ENCODE assay signal across 10 cellular contexts in genomic region chr3:30650348-30650995, GRCh38. TPM values are rescaled to one million over a fixed set of nuclear protein-coding genes. Genes with fewer than 3 reads are reported as not detected.
DNase-seq lines count a peak whose midpoint lies in the region; ATAC-seq lines count a peak whose summit lies in the region.
"Had no signal": no experiment of that assay in that cellular context is flagged by ENCODE, and none has a peak within 500 bp of the region (broad histone marks: within the 10 kb centered on the region; RNA-seq: fewer than 3 reads in every experiment).

No MANE protein-coding gene starts in this region.

- POLR2A ChIA-PET in activated CD4-positive, alpha-beta memory T cell treated with anti-CD3 and anti-CD28 coated beads for 36 hours (lab: Charles Lee) = no interaction called here

- peaks cover 45 to 46% of the 10 kb centered on the region in 2 donors for H3K36me3 ChIP-seq in stomach smooth muscle (ENCODE audit: control insufficient read depth in 2 of 2, insufficient read depth in 2 of 2, low read length in 2 of 2)

- no peak for ATAC-seq in HG02852 (IDR thresholded peaks at IDR 0.05; ENCODE audit: unreplicated experiment)
- ATAC-seq in HG02885 (IDR thresholded peaks at IDR 0.05; ENCODE audit: poor library complexity, unreplicated experiment) = no peak

- H3K4me3 Mint-ChIP-seq in activated naive CD4-positive, alpha-beta T cell treated with anti-CD3 and anti-CD28 coated beads for 36 hours = no peak overlapping the region
- H3K4me3 Mint-ChIP-seq in activated CD4-positive, alpha-beta memory T cell treated with anti-CD3 and anti-CD28 coated beads for 36 hours = peak overlapping the region; percentile 14

- H3K27ac ChIP-seq in stomach smooth muscle (ENCODE audit: low read length) = peak overlapping the region; percentile 77

- H3K9ac ChIP-seq in stomach smooth muscle (ENCODE audit: low read length in 2 of 2) = no peak overlapping the region

- DNase-seq in activated naive CD4-positive, alpha-beta T cell treated with anti-CD3 and anti-CD28 coated beads for 36 hours = no peak
- no peak for DNase-seq in activated naive CD4-positive, alpha-beta T cell treated with anti-CD3 and anti-CD28 coated beads, Interleukin-2, amount 50 U/mL, for 16 hours
- no peak for DNase-seq in activated CD4-positive, alpha-beta memory T cell treated with anti-CD3 and anti-CD28 coated beads for 36 hours
- DNase-seq in iris pigment epithelial cell (ENCODE audit: low read depth) (peak; percentile 32), cerebellar cortex (ENCODE audit: low spot score) (no peak)
- DNase-seq: NCI-H1048, NCI-H510A treated with DMSO at 0.1 percent for 48 hours had no signal

- peak overlapping the region; percentile 97 for H3K27ac Mint-ChIP-seq in activated naive CD4-positive, alpha-beta T cell treated with anti-CD3 and anti-CD28 coated beads for 36 hours
- peak overlapping the region; percentile 57 for H3K27ac Mint-ChIP-seq in activated CD4-positive, alpha-beta memory T cell treated with anti-CD3 and anti-CD28 coated beads for 36 hours

- no peaks in the 10 kb centered on the region for H3K9me3 Mint-ChIP-seq in activated naive CD4-positive, alpha-beta T cell treated with anti-CD3 and anti-CD28 coated beads for 36 hours
- no peaks in the 10 kb centered on the region for H3K9me3 Mint-ChIP-seq in activated CD4-positive, alpha-beta memory T cell treated with anti-CD3 and anti-CD28 coated beads for 36 hours

- H3K9me3 ChIP-seq in stomach smooth muscle (ENCODE audit: control insufficient read depth in 2 of 2, low read length in 2 of 2) = no peaks in the 10 kb centered on the region

- H3K4me1 ChIP-seq in stomach smooth muscle (ENCODE audit: control insufficient read depth, insufficient read depth, low read length) = peaks cover 12% of the 10 kb centered on the region

- H3K4me3 ChIP-seq in stomach smooth muscle (ENCODE audit: low read length in 2 of 2) = peak overlapping the region in 1 of 2 donors; percentile 9

- no peaks in the 10 kb centered on the region for H3K27me3 Mint-ChIP-seq in activated naive CD4-positive, alpha-beta T cell treated with anti-CD3 and anti-CD28 coated beads for 36 hours (ENCODE audit: low read depth)
- H3K27me3 Mint-ChIP-seq in activated CD4-positive, alpha-beta memory T cell treated with anti-CD3 and anti-CD28 coated beads for 36 hours = no peaks in the 10 kb centered on the region

- peaks cover 95% of the 10 kb centered on the region for H3K36me3 Mint-ChIP-seq in activated naive CD4-positive, alpha-beta T cell treated with anti-CD3 and anti-CD28 coated beads for 36 hours (ENCODE audit: low read depth)
- peaks cover 86% of the 10 kb centered on the region for H3K36me3 Mint-ChIP-seq in activated CD4-positive, alpha-beta memory T cell treated with anti-CD3 and anti-CD28 coated beads for 36 hours

- CTCF ChIA-PET in activated naive CD4-positive, alpha-beta T cell treated with anti-CD3 and anti-CD28 coated beads for 36 hours (lab: Charles Lee) = interaction anchor here (0.8 to 1.9 kb wide), 2 partner anchors 22 to 43 kb away, joined by 3 to 6 read pairs; no protein-coding TSS in a partner anchor
- CTCF ChIA-PET in activated CD4-positive, alpha-beta memory T cell treated with anti-CD3 and anti-CD28 coated beads for 36 hours (lab: Charles Lee) = interaction anchor here (1.1 kb wide), 2 partner anchors 9 to 43 kb away, joined by 3 read pairs; no protein-coding TSS in a partner anchor

- H3K27me3 ChIP-seq in stomach smooth muscle (ENCODE audit: control insufficient read depth in 1 of 2, insufficient read depth in 2 of 2, low read length in 2 of 2) = no peaks in the 10 kb centered on the region

- H3K4me1 Mint-ChIP-seq in activated naive CD4-positive, alpha-beta T cell treated with anti-CD3 and anti-CD28 coated beads for 36 hours (ENCODE audit: low read depth) = peaks cover 99% of the 10 kb centered on the region
- H3K4me1 Mint-ChIP-seq in activated CD4-positive, alpha-beta memory T cell treated with anti-CD3 and anti-CD28 coated beads for 36 hours (ENCODE audit: low read depth) = peaks cover 96% of the 10 kb centered on the region

- intact Hi-C loops in activated naive CD4-positive, alpha-beta T cell treated with anti-CD3 and anti-CD28 coated beads for 36 hours (cut with micrococcal nuclease) = loop anchor here (10.0 kb wide), 1 partner anchor 564 kb away; no protein-coding TSS in a partner anchor
- intact Hi-C loops in activated CD4-positive, alpha-beta memory T cell treated with anti-CD3 and anti-CD28 coated beads for 36 hours (cut with micrococcal nuclease) = loop anchor here (10.0 kb wide), 1 partner anchor 454 kb away; no protein-coding TSS in a partner anchor

RNA-seq across cellular contexts. Expression of gene TGFBR2, which starts 44.1 kb away (rescaled TPM):
- total RNA-seq in activated naive CD4-positive, alpha-beta T cell treated with anti-CD3 and anti-CD28 coated beads for 36 hours = 10 to 100 TPM; 57.8 to 58.1 TPM
- 10 to 100 TPM; 36.8 to 37.0 TPM for total RNA-seq in activated CD4-positive, alpha-beta memory T cell treated with anti-CD3 and anti-CD28 coated beads for 36 hours
